8 cellular contexts compared by ENCODE assay signal in the genomic region with DNA sequence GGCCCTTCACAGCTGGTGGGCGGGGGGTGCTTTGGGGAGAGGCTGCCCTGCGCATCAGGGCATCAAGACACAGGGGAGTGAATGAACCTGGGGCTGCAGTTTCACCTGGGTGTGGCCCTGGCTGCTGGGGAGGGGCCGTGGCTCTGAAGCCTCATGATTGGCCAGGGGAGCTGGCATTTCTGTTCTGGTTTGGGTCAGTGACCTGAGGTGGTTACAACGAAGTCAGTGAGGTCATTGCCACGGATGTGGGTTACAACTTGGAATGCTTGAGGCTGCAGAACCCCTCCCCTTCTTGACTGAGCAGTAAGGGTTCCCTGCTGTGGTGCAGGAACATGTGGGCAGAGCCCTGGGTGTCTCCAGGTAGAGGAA. TPM values are rescaled to one million over a fixed set of nuclear protein-coding genes. Genes with fewer than 3 reads are reported as not detected.
DNase-seq lines count a peak whose midpoint lies in the region; ATAC-seq and TF ChIP-seq lines count a peak whose summit lies in the region.

No MANE protein-coding gene starts in this region.

- no peak for TF ChIP-seq CTCF in sigmoid colon (IDR thresholded peaks at IDR 0.05)

- H3K36me3 ChIP-seq in SJSA1 (peaks cover 71% of the 10 kb centered on the region), sigmoid colon (peaks cover 0 to 8% (median 0%) of the 10 kb centered on the region in 4 donors)

- no peak for TF ChIP-seq POLR2A in sigmoid colon (IDR thresholded peaks at IDR 0.05)

- peak overlapping the region; percentile 53 for H3K27ac Mint-ChIP-seq in dendritic cell treated with granulocyte-macrophage colony-stimulating factor and Interleukin-4, amounts not matched to agents 40 ng/mL and 50 ng/mL, for 4 days

- H3K9me3 Mint-ChIP-seq in dendritic cell treated with granulocyte-macrophage colony-stimulating factor and Interleukin-4, amounts not matched to agents 40 ng/mL and 50 ng/mL, for 4 days, result no peaks in the 10 kb centered on the region

- peaks cover 13% of the 10 kb centered on the region for H3K36me3 Mint-ChIP-seq in dendritic cell treated with granulocyte-macrophage colony-stimulating factor and Interleukin-4, amounts not matched to agents 40 ng/mL and 50 ng/mL, for 4 days (ENCODE audit: low read depth)

- peak overlapping the region; percentile 44 for H3K27ac ChIP-seq in SJSA1
- no peak overlapping the region for H3K27ac ChIP-seq in sigmoid colon

- TF ChIP-seq EP300 in sigmoid colon (IDR thresholded peaks at IDR 0.05), result no peak

- intact Hi-C loops in dendritic cell treated with granulocyte-macrophage colony-stimulating factor and Interleukin-4, amounts not matched to agents 40 ng/mL and 50 ng/mL, for 4 days (cut with micrococcal nuclease), result no loop called here
- intact Hi-C loops in sigmoid colon (cut with DNase I), result no loop called here

- 18 to 28% methylated on average over 5 of the region's 5 CpGs for WGBS in sigmoid colon, 2 donors

- H3K27me3 ChIP-seq in SJSA1 (replicated peaks) (no peaks in the 10 kb centered on the region), sigmoid colon (no peaks in the 10 kb centered on the region)

- H3K9me3 ChIP-seq in SJSA1 (replicated peaks) (no peaks in the 10 kb centered on the region), sigmoid colon (no peaks in the 10 kb centered on the region)

- H3K27me3 Mint-ChIP-seq in dendritic cell treated with granulocyte-macrophage colony-stimulating factor and Interleukin-4, amounts not matched to agents 40 ng/mL and 50 ng/mL, for 4 days, result peaks cover 38% of the 10 kb centered on the region

- H3K4me1 ChIP-seq in SJSA1 (replicated peaks) (peaks cover 92% of the 10 kb centered on the region), sigmoid colon (peaks cover 0 to 29% (median 25%) of the 10 kb centered on the region in 4 donors)

- H3K4me3 ChIP-seq in SJSA1, result no peak overlapping the region
- H3K4me3 ChIP-seq in sigmoid colon, result no peak overlapping the region

- peaks cover 62% of the 10 kb centered on the region for H3K4me1 Mint-ChIP-seq in dendritic cell treated with granulocyte-macrophage colony-stimulating factor and Interleukin-4, amounts not matched to agents 40 ng/mL and 50 ng/mL, for 4 days (ENCODE audit: low read depth)

- DNase-seq in GF-D8 (lab: John Stamatoyannopoulos, UW) (peak; percentile 76), H4 (ENCODE audit: low spot score) (peak; percentile 94), SJSA1 (ENCODE audit: low read depth in 1 of 2, low spot score in 2 of 2) (peak; percentile 64 to 78), sigmoid colon (no peak), mesenteric fat pad (ENCODE audit: low spot score) (no peak)
- peak in 4 of 6 experiments; percentile 21 to 40 (median 28) for DNase-seq in stimulated activated naive CD4-positive, alpha-beta T cell (lab: John Stamatoyannopoulos, UW)

- ATAC-seq in HG02763 (IDR thresholded peaks at IDR 0.05; ENCODE audit: unreplicated experiment), result no peak

- H3K4me3 Mint-ChIP-seq in dendritic cell treated with granulocyte-macrophage colony-stimulating factor and Interleukin-4, amounts not matched to agents 40 ng/mL and 50 ng/mL, for 4 days, result no peak overlapping the region

RNA-seq across cellular contexts. Expression of gene TCEA2, which starts 3.0 kb away (rescaled TPM):
- total RNA-seq in H4 (2014; rRNA removed; shearing (Covaris generic)), result 40.6 and 41.7 TPM in 2 replicates
- total RNA-seq in SJSA1 (2014; rRNA removed; shearing (Covaris generic)), result 120 and 139 TPM in 2 replicates
- total RNA-seq in sigmoid colon (10 to 100 TPM; 41.7 to 50.5 (median 42.2) TPM), mesenteric fat pad (42.5 TPM)
- polyA plus RNA-seq in sigmoid colon, result 10 to 100 TPM in 2 of 3 donors, 1 to 10 TPM in 1; 2.1 to 14.0 (median 11.4) TPM

RNA-seq across cellular contexts. Expression of gene RGS19, which starts 13.4 kb away (rescaled TPM):
- total RNA-seq in H4 (2014; rRNA removed; shearing (Covaris generic)), result 18.5 and 19.8 TPM in 2 replicates
- 18.5 and 21.3 TPM in 2 replicates for total RNA-seq in SJSA1 (2014; rRNA removed; shearing (Covaris generic))
- total RNA-seq in sigmoid colon (10 to 100 TPM in 2 of 4 donors, 1 to 10 TPM in 2; 7.5 to 12.3 (median 10.5) TPM), mesenteric fat pad (29.0 TPM)
- polyA plus RNA-seq in sigmoid colon, result 10 to 100 TPM; 11.1 to 22.0 (median 12.6) TPM

RNA-seq across cellular contexts. Expression of gene OPRL1, which starts 13.9 kb away (rescaled TPM):
- total RNA-seq in H4 (2014; rRNA removed; shearing (Covaris generic)), result 0.23 and 0.97 TPM in 2 replicates
- 0.09 and 0.16 TPM in 2 replicates for total RNA-seq in SJSA1 (2014; rRNA removed; shearing (Covaris generic))
- total RNA-seq in sigmoid colon (1 to 10 TPM in 1 of 4 donors, under 1 TPM in 3; 0.71 to 2.2 (median 0.89) TPM), mesenteric fat pad (1.3 TPM)
- 1 to 10 TPM in 1 of 3 donors, under 1 TPM in 1, not detected in 1; under 0.01 to 1.0 TPM for polyA plus RNA-seq in sigmoid colon

RNA-seq across cellular contexts. Expression of gene SOX18, which starts 16.5 kb away (rescaled TPM):
- 0.19 TPM in 1 of 2 replicates, not detected in the other for total RNA-seq in H4 (2014; rRNA removed; shearing (Covaris generic))
- 61.7 and 70.0 TPM in 2 replicates for total RNA-seq in SJSA1 (2014; rRNA removed; shearing (Covaris generic))
- total RNA-seq in sigmoid colon, result 1 to 10 TPM; 1.8 to 5.5 (median 3.8) TPM
- 10 to 100 TPM in 1 of 3 donors, 1 to 10 TPM in 1, under 1 TPM in 1; 0.69 to 11.9 (median 3.0) TPM for polyA plus RNA-seq in sigmoid colon
- total RNA-seq in mesenteric fat pad, result 70.5 TPM

RNA-seq across cellular contexts. Expression of gene LKAAEAR1, which starts 18.2 kb away (rescaled TPM):
- 0.60 TPM in 1 of 2 replicates, not detected in the other for total RNA-seq in H4 (2014; rRNA removed; shearing (Covaris generic))
- 0.24 and 6.6 TPM in 2 replicates for total RNA-seq in SJSA1 (2014; rRNA removed; shearing (Covaris generic))
- 1 to 10 TPM in 1 of 4 donors, not detected in 3; 1.5 TPM for total RNA-seq in sigmoid colon
- polyA plus RNA-seq in sigmoid colon, result under 1 TPM in 1 of 3 donors, not detected in 2; 0.19 TPM
- not detected for total RNA-seq in mesenteric fat pad

Comparison
In these comparisons a context has a peak if more than half of its experiments do, and no peak if none do; other contexts are left out.
1. DNase-seq: peak in GF-D8 (single experiment), H4 (single experiment), SJSA1 (2 of 2) and stimulated activated naive CD4-positive, alpha-beta T cell (4 of 6); none in sigmoid colon (single experiment) and mesenteric fat pad (single experiment).